8 cellular contexts compared by ENCODE assay signal in genomic region chr19:6674868-6675305, GRCh38. TPM values are rescaled to one million over a fixed set of nuclear protein-coding genes. Genes with fewer than 3 reads are reported as not detected.
DNase-seq lines count a peak whose midpoint lies in the region; ATAC-seq and TF ChIP-seq lines count a peak whose summit lies in the region.

No MANE protein-coding gene starts in this region.

- DNase-seq in SJCRH30 (peak; percentile 47 to 55), activated gamma-delta T cell treated with Interleukin-2 at 50 U/mL for 16 hours (peak; percentile 88), right cardiac atrium (peak; percentile 61 to 82 (median 79)), NCI-H524 treated with DMSO at 0.1 percent for 48 hours (lab: John Stamatoyannopoulos, UW) (no peak), NCI-H2107 treated with DMSO at 0.1 percent for 48 hours (lab: John Stamatoyannopoulos, UW; ENCODE audit: unreplicated experiment) (no peak)
- peak; percentile 96 for DNase-seq in stimulated activated CD4-positive, alpha-beta T cell treated with anti-CD3 and anti-CD28 coated beads, Interleukin-1b, Interleukin-23, amount 100 ng/mL, for 48 hours

- no peaks in the 10 kb centered on the region for H3K4me1 ChIP-seq in SJCRH30
- H3K4me1 ChIP-seq in right cardiac atrium (ENCODE audit: control insufficient read depth, insufficient read depth, low read length), result no peaks in the 10 kb centered on the region

- H3K27ac ChIP-seq in SJCRH30 (no peak overlapping the region), right cardiac atrium (ENCODE audit: low read length) (no peak overlapping the region)

- H3K27me3 ChIP-seq in SJCRH30, result no peaks in the 10 kb centered on the region
- no peaks in the 10 kb centered on the region for H3K27me3 ChIP-seq in right cardiac atrium (ENCODE audit: control insufficient read depth, insufficient read depth)

- ATAC-seq in HG02973 (IDR thresholded peaks at IDR 0.05; ENCODE audit: unreplicated experiment), result peak; percentile 46
- peak; percentile 41 to 60 for ATAC-seq in right cardiac atrium

- H3K9me3 ChIP-seq in SJCRH30 (replicated peaks) (no peaks in the 10 kb centered on the region), right cardiac atrium (ENCODE audit: control insufficient read depth, low read length) (no peaks in the 10 kb centered on the region)

- WGBS in right cardiac atrium, result 15% methylated on average over 8 of the region's 8 CpGs

- intact Hi-C loops in right cardiac atrium (cut with DNase I), result no loop called here

- no peaks in the 10 kb centered on the region for H3K36me3 ChIP-seq in SJCRH30

- peak; percentile 39; the same call in 1 of the 3 replicates for TF ChIP-seq CTCF in GM12872 (IDR thresholded peaks at IDR 0.05; ENCODE audit: insufficient read depth, low read depth, low read length)

- H3K4me3 ChIP-seq in SJCRH30, result no peak overlapping the region
- no peak overlapping the region for H3K4me3 ChIP-seq in right cardiac atrium (ENCODE audit: low read length)

RNA-seq across cellular contexts. Expression of gene TNFSF14, which starts 4.9 kb away (rescaled TPM):
- not detected in 2 replicates for total RNA-seq in SJCRH30 (2014; rRNA removed; shearing (Covaris generic))
- total RNA-seq in right cardiac atrium, result 1 to 10 TPM in 2 of 4 donors, under 1 TPM in 2; 0.08 to 1.1 (median 0.83) TPM
- polyA plus RNA-seq in right cardiac atrium, result 0.29 TPM

RNA-seq across cellular contexts. Expression of gene C3, which starts 45.6 kb away (rescaled TPM):
- total RNA-seq in SJCRH30 (2014; rRNA removed; shearing (Covaris generic)), result not detected in 2 replicates
- total RNA-seq in right cardiac atrium, result 100 to 1,000 TPM; 136 to 537 (median 382) TPM
- polyA plus RNA-seq in right cardiac atrium, result 273 TPM

Comparison
In these comparisons a context has a peak if more than half of its experiments do, and no peak if none do; other contexts are left out.
1. DNase-seq: peak in SJCRH30 (2 of 2), activated gamma-delta T cell treated with Interleukin-2 at 50 U/mL for 16 hours (single experiment), right cardiac atrium (3 of 3) and stimulated activated CD4-positive, alpha-beta T cell treated with anti-CD3 and anti-CD28 coated beads, Interleukin-1b, Interleukin-23, amount 100 ng/mL, for 48 hours (single experiment); none in NCI-H524 treated with DMSO at 0.1 percent for 48 hours (single experiment) and NCI-H2107 treated with DMSO at 0.1 percent for 48 hours (single experiment).
2. RNA of gene C3, which starts 45.6 kb away (total RNA-seq): 136 to 537 TPM in right cardiac atrium; not detected in SJCRH30; every median in the first group is over 100 times any median in the second.